ENCODE assay signal across 8 cellular contexts in genomic region chr2:97590515-97591394, GRCh38. TPM values are rescaled to one million over a fixed set of nuclear protein-coding genes. Genes with fewer than 3 reads are reported as not detected.
DNase-seq lines count a peak whose midpoint lies in the region; ATAC-seq, FAIRE-seq and TF ChIP-seq lines count a peak whose summit lies in the region.
"Not testable (repeated sequence)": the region's sequence is repeated elsewhere in the genome, so short reads cannot be mapped to it uniquely, and the experiment has no call there.

No MANE protein-coding gene starts in this region.

- POLR2A ChIA-PET in RWPE1 (lab: Yijun Ruan, JAX; ENCODE audit: low non-redundant PET), result not testable (repeated sequence)

- peak; percentile 90 for FAIRE-seq in A204.1 (lab: Jason Lieb, UNC)

- peak; percentile 44 for DNase-seq in RWPE1 (ENCODE audit: low spot score)
- DNase-seq in activated T-helper 9 cell treated with anti-CD3 and anti-CD28 coated beads, Interleukin-2, amount 50 U/mL, for 16 hours (ENCODE audit: low read depth), result peak; percentile 42
- DNase-seq in medulla oblongata (ENCODE audit: extremely low spot score), result peak; percentile 96
- DNase-seq in stimulated activated CD4-positive, alpha-beta T cell treated with anti-CD3 and anti-CD28 coated beads, Interleukin-15, amount 100 ng/mL, for 48 hours (ENCODE audit: low read depth in 2 of 2), result peak; percentile 55 to 62

- TF ChIP-seq CTCF in RWPE1 (conservative IDR thresholded peaks at IDR 0.05; ENCODE audit: low read depth), result peak; percentile 84

- ATAC-seq in GM18520 (IDR thresholded peaks at IDR 0.05; ENCODE audit: unreplicated experiment), result peak; percentile 55
- peak; percentile 55 for ATAC-seq in HG03064 (IDR thresholded peaks at IDR 0.05; ENCODE audit: low read depth, unreplicated experiment)
- peak; percentile 97 for ATAC-seq in esophagus mucosa

- CTCF ChIA-PET in RWPE1 (lab: Yijun Ruan, JAX), result interaction anchor here (0.6 to 1.6 kb wide), 10 partner anchors 25 to 1527 kb away, joined by 3 to 39 read pairs (median 4); no protein-coding TSS in a partner anchor

- peak overlapping the region; percentile 95 for H3K27ac ChIP-seq in RWPE1

RNA-seq across cellular contexts. Expression of gene ANKRD36B, which starts 1.1 kb away (rescaled TPM):
- 5.4 TPM for total RNA-seq in esophagus mucosa

RNA-seq across cellular contexts. Expression of gene COX5B, which starts 55.1 kb away (rescaled TPM):
- 302 TPM for total RNA-seq in esophagus mucosa

Comparison
In these comparisons a context has a peak if more than half of its experiments do, and no peak if none do; other contexts are left out.
1. Peak in every context shown above with its lines: DNase-seq, ATAC-seq and H3K27ac ChIP-seq.
2. DNase-seq: peak in every context shown above with its lines; median percentile 96 in medulla oblongata; 58 in stimulated activated CD4-positive, alpha-beta T cell treated with anti-CD3 and anti-CD28 coated beads, Interleukin-15, amount 100 ng/mL, for 48 hours; 44 in RWPE1; 42 in activated T-helper 9 cell treated with anti-CD3 and anti-CD28 coated beads, Interleukin-2, amount 50 U/mL, for 16 hours.